Comparison of ENCODE assay signal across 11 cellular contexts in the genomic region with DNA sequence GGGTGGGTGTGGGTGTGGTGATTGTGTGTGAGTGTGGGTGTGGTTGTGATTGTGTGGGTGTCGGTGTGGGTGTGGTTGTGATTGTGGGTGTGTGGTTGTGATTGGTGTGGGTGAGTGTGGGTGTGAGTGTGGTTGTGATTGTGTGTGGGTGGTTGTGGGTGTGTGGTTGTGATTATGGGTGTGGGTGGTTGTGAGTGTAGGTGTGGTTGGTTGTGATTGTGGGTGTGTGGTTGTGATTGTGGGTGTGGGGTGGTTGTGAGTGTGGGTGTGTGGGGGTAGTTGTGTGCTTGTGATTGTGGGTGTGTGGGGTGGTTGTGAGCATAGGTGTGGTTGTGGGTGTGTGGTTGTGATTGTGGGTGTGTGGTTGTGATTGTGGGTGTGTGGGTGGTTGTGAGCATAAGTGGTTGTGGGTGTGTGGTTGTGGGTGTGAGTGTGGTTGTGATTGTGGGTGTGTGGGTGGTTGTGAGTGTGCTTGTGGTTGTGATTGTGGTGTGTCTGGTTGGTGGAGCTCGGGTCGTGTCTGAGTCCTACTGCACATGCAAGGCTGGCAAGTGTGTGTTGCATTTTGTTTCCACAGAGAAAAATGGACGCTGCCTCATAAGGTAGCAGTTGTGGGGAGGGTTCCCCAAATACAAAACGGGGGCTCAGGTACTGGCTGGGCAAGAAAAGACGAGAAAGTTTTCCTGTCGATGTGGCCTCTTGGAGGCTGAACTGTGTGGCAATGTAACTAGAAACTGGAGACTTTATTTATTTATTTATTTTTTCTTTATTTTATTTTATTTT.
DNase-seq lines count a peak whose midpoint lies in the region; ATAC-seq and TF ChIP-seq lines count a peak whose summit lies in the region.
"Had no signal": no experiment of that assay in that cellular context is flagged by ENCODE, and none has a peak within 500 bp of the region (broad histone marks: within the 10 kb centered on the region; RNA-seq: fewer than 3 reads in every experiment).

No MANE protein-coding gene starts in this region.

- RAD21 ChIA-PET in HCT116 (lab: Charles Lee; ENCODE audit: low non-redundant PET in 1 of 2, low total read pairs in 2 of 2, uncharacterized antibody in 2 of 2, unreplicated experiment in 2 of 2), result no interaction called here

- H3K27ac Mint-ChIP-seq in CD8-positive, alpha-beta T cell, result peak overlapping the region; percentile 69
- peak overlapping the region; percentile 91 for H3K27ac Mint-ChIP-seq in activated T-helper 17 cell treated with anti-CD3 and anti-CD28 coated beads, Interleukin-2, amount 50 U/mL, for 72 hours

- no peak overlapping the region for H2AFZ ChIP-seq in HCT116 (ENCODE audit: low read depth, low read length, poor library complexity, severe bottlenecking)

- H3K4me1 Mint-ChIP-seq in CD8-positive, alpha-beta T cell (ENCODE audit: low read depth), result no peaks in the 10 kb centered on the region
- H3K4me1 Mint-ChIP-seq in activated T-helper 17 cell treated with anti-CD3 and anti-CD28 coated beads, Interleukin-2, amount 50 U/mL, for 72 hours, result peaks cover 16% of the 10 kb centered on the region

- no peaks in the 10 kb centered on the region for H3K36me3 Mint-ChIP-seq in CD8-positive, alpha-beta T cell
- peaks cover 25% of the 10 kb centered on the region for H3K36me3 Mint-ChIP-seq in activated T-helper 17 cell treated with anti-CD3 and anti-CD28 coated beads, Interleukin-2, amount 50 U/mL, for 72 hours (ENCODE audit: low read depth)

- TF ChIP-seq POLR2A in HCT116 (IDR thresholded peaks at IDR 0.05; ENCODE audit: borderline replicate concordance, extremely low read depth, insufficient read depth, insufficient read length) (no peak), vagina (IDR thresholded peaks at IDR 0.05) (no peak)

- no peak for ATAC-seq in CD8-positive, alpha-beta T cell
- peak; percentile 47 for ATAC-seq in HCT116
- peak; percentile 55 for ATAC-seq in activated T-helper 17 cell treated with anti-CD3 and anti-CD28 coated beads, Interleukin-2, amount 50 U/mL, for 72 hours (replicated peaks)
- no peak for ATAC-seq in GM19324 (IDR thresholded peaks at IDR 0.05; ENCODE audit: low FRiP score, unreplicated experiment)

- TF ChIP-seq CTCF in CD8-positive, alpha-beta T cell (IDR thresholded peaks at IDR 0.05), result no peak
- no peak for TF ChIP-seq CTCF in HCT116 (IDR thresholded peaks at IDR 0.05 in 2 of 3, conservative IDR thresholded peaks at IDR 0.05 in 1 of 3; ENCODE audit: borderline replicate concordance in 1 of 3, insufficient read depth in 1 of 3, low read depth in 2 of 3, low read length in 2 of 3)
- no peak for TF ChIP-seq CTCF in vagina (IDR thresholded peaks at IDR 0.05)

- H3K27me3 ChIP-seq in CD8-positive, alpha-beta T cell (ENCODE audit: insufficient read depth, low read length), result no peaks in the 10 kb centered on the region
- H3K27me3 ChIP-seq in HCT116 (ENCODE audit: insufficient read depth, low read length) (no peaks in the 10 kb centered on the region), vagina (no peaks in the 10 kb centered on the region)

- intact Hi-C loops in CD8-positive, alpha-beta T cell (cut with DNase I, micrococcal nuclease), result no loop called here
- intact Hi-C loops in HCT116 (cut with micrococcal nuclease) (loop anchor here (5.0 kb wide), 1 partner anchor 503 kb away; no protein-coding TSS in a partner anchor), vagina (cut with DNase I) (no loop called here)

- H3K27ac ChIP-seq in CD8-positive, alpha-beta T cell (ENCODE audit: low read depth, low read length), result no peak overlapping the region
- H3K27ac ChIP-seq in HCT116 (ENCODE audit: low read depth, low read length) (peak overlapping the region; percentile 79), vagina (no peak overlapping the region)

- H3K4me2 ChIP-seq in HCT116 (ENCODE audit: low read length), result peak overlapping the region; percentile 82

- no peaks in the 10 kb centered on the region for H4K20me1 ChIP-seq in HCT116 (ENCODE audit: insufficient read depth)

- no peaks in the 10 kb centered on the region for H3K9me2 ChIP-seq in HCT116 (ENCODE audit: insufficient read depth)

- H3K4me3 ChIP-seq in CD8-positive, alpha-beta T cell (ENCODE audit: low read depth, low read length), result no peak overlapping the region
- peak overlapping the region; percentile 6 to 52 for H3K4me3 ChIP-seq in HCT116 (replicated peaks in 1 of 2; ENCODE audit: low read depth in 1 of 2, low read length in 2 of 2)
- no peak overlapping the region for H3K4me3 ChIP-seq in vagina

- no peaks in the 10 kb centered on the region for H3K79me2 ChIP-seq in HCT116 (ENCODE audit: insufficient read depth, low read length)

- H3K36me3 ChIP-seq in CD8-positive, alpha-beta T cell (ENCODE audit: insufficient read depth, low read length), result no peaks in the 10 kb centered on the region
- H3K36me3 ChIP-seq in HCT116 (ENCODE audit: control insufficient read depth in 1 of 2, insufficient read depth in 2 of 2, low read length in 2 of 2) (no peaks in the 10 kb centered on the region), vagina (no peaks in the 10 kb centered on the region)

- H3K27me3 Mint-ChIP-seq in CD8-positive, alpha-beta T cell (ENCODE audit: low read depth), result no peaks in the 10 kb centered on the region
- no peaks in the 10 kb centered on the region for H3K27me3 Mint-ChIP-seq in activated T-helper 17 cell treated with anti-CD3 and anti-CD28 coated beads, Interleukin-2, amount 50 U/mL, for 72 hours

- POLR2A ChIA-PET in CD8-positive, alpha-beta T cell (lab: Charles Lee), result no interaction called here
- POLR2A ChIA-PET in HCT116 (lab: Charles Lee), result interaction anchor here (0.6 kb wide), 1 partner anchor 82 kb away, joined by 3 read pairs; no protein-coding TSS in a partner anchor

- H3K9ac ChIP-seq in HCT116 (ENCODE audit: low read length), result peak overlapping the region; percentile 61

- no peaks in the 10 kb centered on the region for H3K4me1 ChIP-seq in CD8-positive, alpha-beta T cell (ENCODE audit: insufficient read depth, low read length)
- peaks cover 21 to 32% of the 10 kb centered on the region in 2 experiments for H3K4me1 ChIP-seq in HCT116 (ENCODE audit: control insufficient read depth in 1 of 2, insufficient read depth in 2 of 2, low read length in 2 of 2)
- no peaks in the 10 kb centered on the region for H3K4me1 ChIP-seq in vagina

- no peak overlapping the region for H3K4me3 Mint-ChIP-seq in CD8-positive, alpha-beta T cell
- H3K4me3 Mint-ChIP-seq in activated T-helper 17 cell treated with anti-CD3 and anti-CD28 coated beads, Interleukin-2, amount 50 U/mL, for 72 hours, result peak overlapping the region; percentile 41

- CTCF ChIA-PET in CD8-positive, alpha-beta T cell (lab: Charles Lee), result no interaction called here
- CTCF ChIA-PET in HCT116 (lab: Charles Lee), result no interaction called here

- no peaks in the 10 kb centered on the region for H3K9me3 Mint-ChIP-seq in CD8-positive, alpha-beta T cell
- H3K9me3 Mint-ChIP-seq in activated T-helper 17 cell treated with anti-CD3 and anti-CD28 coated beads, Interleukin-2, amount 50 U/mL, for 72 hours, result no peaks in the 10 kb centered on the region

- H3K9me3 ChIP-seq in CD8-positive, alpha-beta T cell (ENCODE audit: low read length), result no peaks in the 10 kb centered on the region
- H3K9me3 ChIP-seq in HCT116 (ENCODE audit: control insufficient read depth in 1 of 2, insufficient read depth in 1 of 2, low read depth in 1 of 2, low read length in 2 of 2) (peaks cover 0 to 3% of the 10 kb centered on the region in 2 experiments; a peak in 1 of 4 replicates), vagina (no peaks in the 10 kb centered on the region)

- DNase-seq in CD8-positive, alpha-beta T cell, result no peak
- DNase-seq in HCT116 (ENCODE audit: low read depth, low spot score) (peak; percentile 50), left kidney (ENCODE audit: low read depth, low spot score) (peak; percentile 38), cerebellar nuclear complex (lab: John Stamatoyannopoulos, UW) (no peak), vagina (ENCODE audit: extremely low spot score in 2 of 2) (no peak), DMS153 treated with DMSO at 0.1 percent for 48 hours (lab: John Stamatoyannopoulos, UW; ENCODE audit: unreplicated experiment) (no peak)
- DNase-seq: amniotic stem cell, GDM1, NCI-H187 treated with DMSO at 0.1 percent for 48 hours had no signal

- TF ChIP-seq RAD21 in HCT116 (IDR thresholded peaks at IDR 0.05; ENCODE audit: low read depth), result no peak

- BruUV-seq in HCT116 (replicated peaks; lab: Mats Ljungman, UMichigan), result no TSS peak

TF ChIP-seq in HCT116, 20 proteins besides CTCF, POLR2A, EP300 and RAD21:
- TF ChIP-seq SIN3A (IDR thresholded peaks at IDR 0.05; ENCODE audit: low read depth) (no peak), CBX3 (IDR thresholded peaks at IDR 0.05; ENCODE audit: low read depth) (0 out of 2 replicates have a peak, but pooled peaks have one; percentile 8)

Comparison
In these comparisons a context has a peak if more than half of its experiments do, and no peak if none do; other contexts are left out.
1. ATAC-seq: peak in HCT116 (single experiment) and activated T-helper 17 cell treated with anti-CD3 and anti-CD28 coated beads, Interleukin-2, amount 50 U/mL, for 72 hours (single experiment); none in CD8-positive, alpha-beta T cell (single experiment) and GM19324 (single experiment).
2. DNase-seq: peak in HCT116 (single experiment) and left kidney (single experiment); none in CD8-positive, alpha-beta T cell (0 of 7), cerebellar nuclear complex (0 of 2), vagina (0 of 2) and DMS153 treated with DMSO at 0.1 percent for 48 hours (single experiment).
3. H3K4me3 ChIP-seq: peak in HCT116 (2 of 2); none in CD8-positive, alpha-beta T cell (single experiment) and vagina (0 of 2).